In genomic region chr1:16153110-16153998, GRCh38 we compare ENCODE assay signal across 1 cellular context.
TF ChIP-seq lines count a peak whose summit lies in the region.

No MANE protein-coding gene starts in this region.

TF ChIP-seq in H1, 55 proteins besides CTCF, POLR2A, EP300 and RAD21 (continued from another document):
- no peak for TF ChIP-seq USF2 (IDR thresholded peaks at IDR 0.05; ENCODE audit: low read length)
- no peak for TF ChIP-seq CBX8 (IDR thresholded peaks at IDR 0.05; ENCODE audit: borderline replicate concordance, low read depth, low read length)
- TF ChIP-seq JUN (IDR thresholded peaks at IDR 0.05; ENCODE audit: low read depth, low read length) = no peak
- no peak for TF ChIP-seq FOSL1 (IDR thresholded peaks at IDR 0.05; ENCODE audit: insufficient read depth, low read depth, low read length)
- no peak for TF ChIP-seq SIRT6 (IDR thresholded peaks at IDR 0.05; ENCODE audit: low read length)
- TF ChIP-seq RXRA (IDR thresholded peaks at IDR 0.05; ENCODE audit: insufficient read depth, low read depth, low read length) = no peak
- TF ChIP-seq ZNF274 (IDR thresholded peaks at IDR 0.05; ENCODE audit: borderline replicate concordance, extremely low read depth, low read length) = no peak
- TF ChIP-seq SIX5 (IDR thresholded peaks at IDR 0.05; ENCODE audit: low read depth, low read length) = no peak
- no peak for TF ChIP-seq SRF (IDR thresholded peaks at IDR 0.05; ENCODE audit: low read depth, low read length)
- no peak for TF ChIP-seq GTF2F1 (IDR thresholded peaks at IDR 0.05; ENCODE audit: borderline replicate concordance, low read depth, low read length)
- no peak for TF ChIP-seq NRF1 (IDR thresholded peaks at IDR 0.05; ENCODE audit: low read depth, low read length)
